ENCODE assay signal across 8 cellular contexts in the genomic region with DNA sequence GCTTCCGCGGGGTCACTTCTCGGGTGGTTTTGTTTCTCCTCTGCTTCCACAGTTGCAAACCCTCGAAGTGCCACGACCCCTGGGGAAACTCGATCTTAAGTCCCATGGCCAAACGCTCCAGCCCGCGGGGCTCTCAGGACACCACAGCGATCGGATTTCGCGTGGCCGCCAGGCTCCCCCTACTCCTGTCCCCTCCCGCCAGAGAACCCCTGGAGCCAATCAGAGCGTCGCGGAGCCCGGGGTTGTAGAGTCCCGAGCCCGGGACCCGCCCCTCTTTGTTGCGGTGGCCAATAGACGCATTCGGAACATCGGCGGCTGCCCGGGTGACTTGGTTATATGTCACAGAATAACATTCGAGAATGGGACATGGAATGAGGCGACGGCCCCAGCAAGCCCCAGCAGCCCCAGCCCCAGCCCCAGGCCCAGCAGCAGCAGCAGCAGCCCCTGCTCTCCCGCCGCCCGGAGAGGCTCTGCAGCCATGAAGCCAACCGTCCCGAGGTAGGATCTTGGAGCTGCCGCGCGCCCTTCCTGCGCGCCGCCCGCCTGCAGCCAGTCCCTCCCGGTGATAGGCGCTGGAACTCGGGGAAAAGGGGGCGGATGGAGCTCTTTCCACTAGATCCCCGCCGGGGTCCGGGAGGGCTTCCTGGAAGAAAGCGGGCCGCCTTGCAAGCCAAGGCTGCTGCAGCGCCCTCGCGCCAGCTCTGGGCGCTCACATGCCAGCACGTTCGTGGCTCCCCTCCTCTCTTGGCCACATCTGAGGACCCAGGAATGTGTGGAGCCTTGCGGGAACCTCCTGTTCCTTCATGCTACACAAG. TPM values are rescaled to one million over a fixed set of nuclear protein-coding genes. Genes with fewer than 3 reads are reported as not detected.
DNase-seq lines count a peak whose midpoint lies in the region; ATAC-seq, FAIRE-seq and TF ChIP-seq lines count a peak whose summit lies in the region.

Gene VASH2, plus strand, starts transcription at position 299 of the 815 bp plus-strand sequence. CDS start 1,002 bp downstream, outside the sequence.

- POLR2A ChIA-PET in H1 (lab: Charles Lee; ENCODE audit: partially characterized antibody), result interaction anchor here (0.6 to 9.3 kb wide), 18 partner anchors 13 to 109 kb away, joined by 3 to 172 read pairs (median 6); partner anchors contain the start of gene FLVCR1

- peaks cover 18 to 39% (median 27%) of the 10 kb centered on the region in 4 experiments for H3K36me3 ChIP-seq in H1 (ENCODE audit: control insufficient read depth in 2 of 4, insufficient read depth in 4 of 4, low read length in 3 of 4)
- H3K36me3 ChIP-seq in mesendoderm (ENCODE audit: control insufficient read depth, insufficient read depth, low read length), result peaks cover 2% of the 10 kb centered on the region

- CTCF ChIA-PET in H1 (lab: Charles Lee; ENCODE audit: partially characterized antibody), result interaction anchor here (0.6 to 2.8 kb wide), 11 partner anchors 13 to 200 kb away, joined by 3 to 22 read pairs (median 5); no protein-coding TSS in a partner anchor

- WGBS in H1 (ENCODE audit: extremely low coverage in 1 of 2, insufficient coverage in 1 of 2, insufficient read length in 1 of 2, insufficient replicate concordance in 2 of 2, low coverage in 1 of 2, low lambda C conversion rate in 2 of 2, missing lambda C conversion rate in 1 of 2), 2 experiments, result 1% methylated on average over 52 of the region's 59 CpGs; no CpG with 5 or more reads in 1 of the 2 experiments
- WGBS in mesendoderm (ENCODE audit: extremely low coverage, insufficient coverage, low lambda C conversion rate), result no CpG with 5 or more reads among the region's 59 CpGs

- peak within 1 kb of the TSS; percentile 55 to 95 (median 94) for H3K4me3 ChIP-seq in H1 (ENCODE audit: extremely low read depth in 1 of 4, insufficient read depth in 2 of 4, low read depth in 3 of 4, low read length in 4 of 4)
- peak within 1 kb of the TSS; percentile 87 for H3K4me3 ChIP-seq in mesendoderm (ENCODE audit: low read length)

- peak in 1 of 2 experiments; percentile 31; a peak in 1 of 3 replicates for TF ChIP-seq POLR2A in H1 (IDR thresholded peaks at IDR 0.05; ENCODE audit: control extremely low read depth in 1 of 2, low read depth in 2 of 2, low read length in 2 of 2)

- no peak within 1 kb of the TSS for H3K27ac ChIP-seq in H1 (ENCODE audit: low read depth, low read length)
- peak within 1 kb of the TSS; percentile 27 for H3K27ac ChIP-seq in mesendoderm (ENCODE audit: low read depth, low read length)

- peaks cover 2% of the 10 kb centered on the region; the same call in 1 of the 2 replicates for H3K79me1 ChIP-seq in H1 (ENCODE audit: low read depth, low read length)
- peaks cover 3% of the 10 kb centered on the region for H3K79me1 ChIP-seq in mesendoderm (ENCODE audit: low read length)

- H3K23ac ChIP-seq in H1 (ENCODE audit: insufficient read length) (no peak within 1 kb of the TSS), mesendoderm (ENCODE audit: low read length) (no peak within 1 kb of the TSS)

- H2BK5ac ChIP-seq in H1 (ENCODE audit: low read depth, low read length) (peak within 1 kb of the TSS; percentile 91; the same call in 1 of the 2 replicates), mesendoderm (ENCODE audit: low read length) (peak within 1 kb of the TSS; percentile 38)

- H3K79me2 ChIP-seq in H1 (ENCODE audit: control insufficient read depth in 1 of 2, insufficient read depth in 2 of 2, low read length in 2 of 2), result peaks cover 5 to 48% of the 10 kb centered on the region in 2 experiments; a peak in 3 of 4 replicates
- peaks cover 34% of the 10 kb centered on the region for H3K79me2 ChIP-seq in mesendoderm (ENCODE audit: control insufficient read depth, insufficient read depth, low read length)

- peaks cover 15% of the 10 kb centered on the region for H3K23me2 ChIP-seq in H1 (ENCODE audit: low read depth, low read length)

- H4K8ac ChIP-seq in H1 (ENCODE audit: extremely low read depth, insufficient read depth, low read length) (peak within 1 kb of the TSS; percentile 69), mesendoderm (ENCODE audit: low read depth, low read length) (no peak within 1 kb of the TSS)

- H3K18ac ChIP-seq in H1 (ENCODE audit: extremely low read depth, low read length) (peak within 1 kb of the TSS; percentile 81), mesendoderm (ENCODE audit: low read length) (peak within 1 kb of the TSS; percentile 62)

- H3K9ac ChIP-seq in H1 (replicated peaks in 1 of 4; ENCODE audit: extremely low read depth in 1 of 4, low read depth in 3 of 4, low read length in 3 of 4) (peak within 1 kb of the TSS; percentile 57 to 79 (median 67)), mesendoderm (ENCODE audit: low read length) (peak within 1 kb of the TSS; percentile 79)

- H2AK5ac ChIP-seq in H1 (ENCODE audit: low read depth, low read length) (no peak within 1 kb of the TSS), mesendoderm (ENCODE audit: low read length) (no peak within 1 kb of the TSS)

- H4K91ac ChIP-seq in H1 (replicated peaks; ENCODE audit: insufficient read length, low read length), result no peak within 1 kb of the TSS

- DNase-seq in AML-193 (lab: John Stamatoyannopoulos, UW) (peak; percentile 11 to 23), NCI-H345 treated with DMSO at 0.1 percent for 48 hours (lab: John Stamatoyannopoulos, UW; ENCODE audit: unreplicated experiment) (peak; percentile 84), H1 (ENCODE audit: low read depth in 1 of 2, low spot score in 2 of 2) (peak; percentile 47 to 89), mesendoderm (peak; percentile 95)
- peak; percentile 45 to 46 for DNase-seq in activated CD4-positive, alpha-beta T cell treated with anti-CD3 and anti-CD28 coated beads, Interleukin-2, amount 50 U/mL, for 4 hours
- DNase-seq in stimulated activated CD8-positive, alpha-beta memory T cell treated with anti-CD3 and anti-CD28 coated beads, Interleukin-15, amount 100 ng/mL, for 24 hours (ENCODE audit: low read depth), result peak; percentile 12

- H3K9me3 ChIP-seq in H1 (ENCODE audit: insufficient read depth in 2 of 2, low read depth in 1 of 2, low read length in 1 of 2), result no peaks in the 10 kb centered on the region

- H2BK12ac ChIP-seq in H1 (ENCODE audit: low read depth, low read length), result peak within 1 kb of the TSS; percentile 64; the same call in 1 of the 2 replicates

- no peak for TF ChIP-seq RAD21 in H1 (IDR thresholded peaks at IDR 0.05 in 1 of 2, conservative IDR thresholded peaks at IDR 0.05 in 1 of 2; ENCODE audit: low read depth in 2 of 2, low read length in 2 of 2)

- H4K5ac ChIP-seq in H1 (ENCODE audit: insufficient read length, low read depth, low read length) (no peak within 1 kb of the TSS), mesendoderm (ENCODE audit: low read length) (no peak within 1 kb of the TSS)

- peak within 1 kb of the TSS; percentile 76; the same call in 1 of the 2 replicates for H2AFZ ChIP-seq in H1 (ENCODE audit: low read length)

- TF ChIP-seq CTCF in H1 (IDR thresholded peaks at IDR 0.05; ENCODE audit: control extremely low read depth in 1 of 3, insufficient read depth in 1 of 3, low read depth in 1 of 3, low read length in 3 of 3), result no peak

- no peak for FAIRE-seq in H1 (lab: Jason Lieb, UNC)

- peak within 1 kb of the TSS; percentile 38 for H3K4ac ChIP-seq in H1 (replicated peaks; ENCODE audit: insufficient read length, low read depth, low read length)
- H3K4ac ChIP-seq in mesendoderm (ENCODE audit: low read depth, low read length), result no peak within 1 kb of the TSS

- H3K56ac ChIP-seq in H1 (replicated peaks; ENCODE audit: insufficient read length, low read depth, low read length) (peak within 1 kb of the TSS; percentile 54), mesendoderm (ENCODE audit: low read length) (peak within 1 kb of the TSS; percentile 92)

- no peak for TF ChIP-seq EP300 in H1 (IDR thresholded peaks at IDR 0.05; ENCODE audit: borderline replicate concordance in 1 of 2, low read depth in 2 of 2, low read length in 2 of 2)

- H2BK120ac ChIP-seq in H1 (replicated peaks; ENCODE audit: low read depth, low read length) (no peak within 1 kb of the TSS), mesendoderm (ENCODE audit: low read depth, low read length) (no peak within 1 kb of the TSS)

- H2BK15ac ChIP-seq in H1 (ENCODE audit: low read length) (peak within 1 kb of the TSS; percentile 14; the same call in 1 of the 2 replicates), mesendoderm (replicated peaks; ENCODE audit: low read depth) (no peak within 1 kb of the TSS)

- H4K20me1 ChIP-seq in H1 (replicated peaks in 1 of 2; ENCODE audit: control insufficient read depth in 1 of 2, insufficient read depth in 2 of 2, low read length in 2 of 2), result peaks cover 10% of the 10 kb centered on the region in 2 experiments

- peak; percentile 97 for ATAC-seq in GM18909 (IDR thresholded peaks at IDR 0.05; ENCODE audit: poor library complexity, unreplicated experiment)
- ATAC-seq in HG03139 (IDR thresholded peaks at IDR 0.05; ENCODE audit: unreplicated experiment), result peak; percentile 95

- H3K4me2 ChIP-seq in H1 (ENCODE audit: insufficient read depth in 1 of 2, low read depth in 2 of 2, low read length in 2 of 2), result peak within 1 kb of the TSS; percentile 81 to 86
- peak within 1 kb of the TSS; percentile 89 for H3K4me2 ChIP-seq in mesendoderm (ENCODE audit: low read length)

- no peak within 1 kb of the TSS for H2BK20ac ChIP-seq in H1 (ENCODE audit: low read length)

- H3K14ac ChIP-seq in H1 (ENCODE audit: insufficient read length), result no peak within 1 kb of the TSS

- H3K4me1 ChIP-seq in H1 (replicated peaks in 1 of 4; ENCODE audit: control insufficient read depth in 3 of 4, insufficient read depth in 4 of 4, low read length in 3 of 4) (peaks cover 3 to 15% (median 11%) of the 10 kb centered on the region in 4 experiments), mesendoderm (ENCODE audit: control insufficient read depth, low read depth, low read length) (peaks cover 8% of the 10 kb centered on the region)

- H3K27me3 ChIP-seq in H1 (replicated peaks in 1 of 4; ENCODE audit: control insufficient read depth in 3 of 4, extremely low read depth in 1 of 4, insufficient read depth in 3 of 4, low read length in 3 of 4) (peaks cover 0 to 4% (median 0%) of the 10 kb centered on the region in 4 experiments; a peak in 1 of 7 replicates), mesendoderm (ENCODE audit: insufficient read depth, low read length, poor library complexity) (no peaks in the 10 kb centered on the region)

TF ChIP-seq in H1, 55 proteins besides CTCF, POLR2A, EP300 and RAD21 (continues in another document):
- TF ChIP-seq TAF1 (IDR thresholded peaks at IDR 0.05; ENCODE audit: low read depth, low read length), result peak; percentile 73
- TF ChIP-seq KDM4A (IDR thresholded peaks at IDR 0.05; ENCODE audit: low read depth, low read length, severe bottlenecking), result peak; percentile 45

RNA-seq across cellular contexts. Expression of gene VASH2, which starts in this region (rescaled TPM):
- 184 and 187 TPM in 2 replicates for total RNA-seq in H1 (2021; fragmentation: NEBNext Ultra II Directional; extraction: Animal tissue kit (Norgen Biotek cat#: 25700))
- 44.0 and 51.4 TPM in 2 replicates for polyA plus RNA-seq in H1 (2011; rRNA removed)
- 58.3 TPM for polyA plus RNA-seq in H1 (2011; cell fraction: cytosol; rRNA removed)
- polyA plus RNA-seq in H1 (2011; cell fraction: nucleus; rRNA removed), result 162 TPM
- 80.3 to 102 TPM (median 93.1 TPM) in 4 replicates for polyA plus RNA-seq in H1 (2012, experiment 1 of 2)
- 13.9 TPM for polyA plus RNA-seq in H1 (2012, experiment 2 of 2)
- 125 TPM for polyA plus RNA-seq in H1 (2013, experiment 1 of 2)
- 109 TPM for polyA plus RNA-seq in H1 (2013, experiment 2 of 2)
- 145 and 147 TPM in 2 replicates for polyA minus RNA-seq in H1 (2011; rRNA and poly(A)+ RNA removed)
- 113 TPM for polyA minus RNA-seq in H1 (2011; cell fraction: cytosol; rRNA and poly(A)+ RNA removed)
- polyA minus RNA-seq in H1 (2011; cell fraction: nucleus; rRNA and poly(A)+ RNA removed), result 237 TPM
- polyA plus RNA-seq in mesendoderm (2013, experiment 1 of 2), result 86.1 TPM
- 89.3 TPM for polyA plus RNA-seq in mesendoderm (2013, experiment 2 of 2)

Comparison
In these comparisons a context has a peak if more than half of its experiments do, and no peak if none do; other contexts are left out.
1. DNase-seq: peak in every context shown above with its lines; median percentile 95 in mesendoderm; 84 in NCI-H345 treated with DMSO at 0.1 percent for 48 hours; 68 in H1; 46 in activated CD4-positive, alpha-beta T cell treated with anti-CD3 and anti-CD28 coated beads, Interleukin-2, amount 50 U/mL, for 4 hours; 17 in AML-193; 12 in stimulated activated CD8-positive, alpha-beta memory T cell treated with anti-CD3 and anti-CD28 coated beads, Interleukin-15, amount 100 ng/mL, for 24 hours.